Comparison of ENCODE assay signal across 14 cellular contexts in genomic region chr4:175961604-175962003, GRCh38.
DNase-seq lines count a peak whose midpoint lies in the region; ATAC-seq and TF ChIP-seq lines count a peak whose summit lies in the region.
"Had no signal": no experiment of that assay in that cellular context is flagged by ENCODE, and none has a peak within 500 bp of the region (broad histone marks: within the 10 kb centered on the region; RNA-seq: fewer than 3 reads in every experiment).

No MANE protein-coding gene starts in this region.

- DNase-seq in GM06990 (ENCODE audit: extremely low read depth, insufficient read length) (peak; percentile 26), putamen (ENCODE audit: low spot score) (no peak), NCI-H526 (lab: John Stamatoyannopoulos, UW) (no peak), NCI-H1436 treated with DMSO at 0.1 percent for 48 hours (lab: John Stamatoyannopoulos, UW) (no peak), activated gamma-delta T cell (lab: John Stamatoyannopoulos, UW) (no peak)
- DNase-seq: activated CD8-positive, alpha-beta memory T cell treated with anti-CD3 and anti-CD28 coated beads, Interleukin-2, amount 50 U/mL, for 48 hours; anterior cingulate cortex; dorsolateral prefrontal cortex; NCI-H2171 treated with DMSO at 0.1 percent for 48 hours had no signal

- no peak for TF ChIP-seq CTCF in GM06990 (IDR thresholded peaks at IDR 0.05; ENCODE audit: insufficient read depth, low read length, poor library complexity, severe bottlenecking)

- H3K27me3 ChIP-seq in GM06990 (replicated peaks; ENCODE audit: control insufficient read depth, insufficient read depth, low read length), result no peaks in the 10 kb centered on the region; the same call in 1 of the 2 replicates
- H3K27me3 ChIP-seq: dorsolateral prefrontal cortex, right atrium auricular region had no signal

- ATAC-seq in GM19372 (IDR thresholded peaks at IDR 0.05; ENCODE audit: low read depth, unreplicated experiment) (peak; percentile 66), HG02610 (IDR thresholded peaks at IDR 0.05; ENCODE audit: unreplicated experiment) (peak; percentile 89), HG03175 (IDR thresholded peaks at IDR 0.05; ENCODE audit: unreplicated experiment) (peak; percentile 64)

- no peak overlapping the region for H3K4me3 ChIP-seq in GM06990 (replicated peaks; ENCODE audit: low read depth, low read length)
- H3K4me3 ChIP-seq: right atrium auricular region, thoracic aorta had no signal

- no peaks in the 10 kb centered on the region for H3K36me3 ChIP-seq in GM06990 (ENCODE audit: control insufficient read depth, insufficient read depth, low read length)
- H3K36me3 ChIP-seq: right atrium auricular region, thoracic aorta had no signal
